In genomic region chr7:145464287-145464686, GRCh38 we compare ENCODE assay signal across 21 cellular contexts.
DNase-seq lines count a peak whose midpoint lies in the region; ATAC-seq, FAIRE-seq and TF ChIP-seq lines count a peak whose summit lies in the region.
"Had no signal": no experiment of that assay in that cellular context is flagged by ENCODE, and none has a peak within 500 bp of the region (broad histone marks: within the 10 kb centered on the region; RNA-seq: fewer than 3 reads in every experiment).

No MANE protein-coding gene starts in this region.

- FAIRE-seq in RCC 7860 (lab: Jason Lieb, UNC) (peak; percentile 90), colon (lab: Jason Lieb, UNC) (peak; percentile 92), kidney (lab: Jason Lieb, UNC) (peak; percentile 99)
- FAIRE-seq: GM12891, GM18507, H1 had no signal

- intact Hi-C loops in kidney (cut with DNase I) = no loop called here
- intact Hi-C loops in heart right ventricle (cut with DNase I) = no loop called here
- intact Hi-C loops in lower lobe of right lung (cut with DNase I) = no loop called here

- H3K4me3 ChIP-seq in kidney (ENCODE audit: low read length in 2 of 2) (no peak overlapping the region), heart right ventricle (no peak overlapping the region), lower lobe of right lung (no peak overlapping the region)
- H3K4me3 ChIP-seq: BLaER1, GM23248 had no signal

- whole genome bisulfite sequencing in heart right ventricle, 2 donors = 76 to 79% methylated on average over 1 of the region's 1 CpG

- H3K4me1 ChIP-seq in kidney (ENCODE audit: control insufficient read depth in 1 of 2, insufficient read depth in 1 of 2, low read depth in 1 of 2, low read length in 2 of 2) (no peaks in the 10 kb centered on the region), heart right ventricle (no peaks in the 10 kb centered on the region), lower lobe of right lung (no peaks in the 10 kb centered on the region)
- H3K4me1 ChIP-seq: BLaER1, Caco-2 had no signal

- ATAC-seq in omental fat pad (ENCODE audit: low FRiP score) (no peak), heart right ventricle (no peak), lower lobe of right lung (no peak)
- ATAC-seq: CD8-positive, alpha-beta T cell had no signal

- no peak for TF ChIP-seq CTCF in kidney (IDR thresholded peaks at IDR 0.05; ENCODE audit: borderline replicate concordance, extremely low read depth, insufficient read depth)
- no peak for TF ChIP-seq CTCF in omental fat pad (IDR thresholded peaks at IDR 0.05)
- no peak for TF ChIP-seq CTCF in heart right ventricle (IDR thresholded peaks at IDR 0.05)
- no peak for TF ChIP-seq CTCF in lower lobe of right lung (IDR thresholded peaks at IDR 0.05)

- H3K27ac ChIP-seq in kidney (ENCODE audit: low read depth in 2 of 2, low read length in 2 of 2) (no peak overlapping the region), heart right ventricle (no peak overlapping the region), lower lobe of right lung (no peak overlapping the region)
- H3K27ac ChIP-seq: BLaER1, C4-2B, GM23248 had no signal

- H3K9ac ChIP-seq in kidney (ENCODE audit: low read length in 2 of 2) = no peak overlapping the region
- H3K9ac ChIP-seq: BLaER1, GM23248 had no signal

- H3K9me3 ChIP-seq in kidney (ENCODE audit: control insufficient read depth in 1 of 2, low read length in 2 of 2) (no peaks in the 10 kb centered on the region), heart right ventricle (peaks cover 0 to 35% (median 11%) of the 10 kb centered on the region in 11 donors), lower lobe of right lung (peaks cover 3% of the 10 kb centered on the region)
- H3K9me3 ChIP-seq: BLaER1, Caco-2 had no signal

- H3K36me3 ChIP-seq in kidney (ENCODE audit: control insufficient read depth in 1 of 2, insufficient read depth in 2 of 2, low read length in 2 of 2) = no peaks in the 10 kb centered on the region
- no peaks in the 10 kb centered on the region for H3K36me3 ChIP-seq in heart right ventricle
- no peaks in the 10 kb centered on the region for H3K36me3 ChIP-seq in lower lobe of right lung
- H3K36me3 ChIP-seq: BLaER1 had no signal

- H3K27me3 ChIP-seq in heart right ventricle = no peaks in the 10 kb centered on the region
- no peaks in the 10 kb centered on the region for H3K27me3 ChIP-seq in lower lobe of right lung (ENCODE audit: low read depth)
- H3K27me3 ChIP-seq: BLaER1 had no signal

- DNase-seq in RCC 7860 (ENCODE audit: low spot score) (no peak), kidney (no peak), omental fat pad (ENCODE audit: low spot score) (no peak), heart right ventricle (no peak), lower lobe of right lung (no peak)
- no peak for DNase-seq in stimulated activated CD4-positive, alpha-beta T cell treated with anti-CD3 and anti-CD28 coated beads, Interleukin-2, amount 100 ng/mL, for 48 hours
- DNase-seq: Caco-2; CD4-positive, CD25-positive, alpha-beta regulatory T cell; CD8-positive, alpha-beta T cell; DMS153; DND-41; GF-D8; GM23248; H7; HCEC 1CT had no signal
